ENCODE assay signal across 9 cellular contexts in genomic region chr5:1118231-1118698, GRCh38. TPM values are rescaled to one million over a fixed set of nuclear protein-coding genes. Genes with fewer than 3 reads are reported as not detected.
DNase-seq lines count a peak whose midpoint lies in the region; ATAC-seq, FAIRE-seq and TF ChIP-seq lines count a peak whose summit lies in the region.
"Had no signal": no experiment of that assay in that cellular context is flagged by ENCODE, and none has a peak within 500 bp of the region (broad histone marks: within the 10 kb centered on the region; RNA-seq: fewer than 3 reads in every experiment).

No MANE protein-coding gene starts in this region.

- no peaks in the 10 kb centered on the region for H3K9me3 ChIP-seq in A549
- no peaks in the 10 kb centered on the region for H3K9me3 ChIP-seq in HepG2 (ENCODE audit: low read length)

- H3K79me2 ChIP-seq in HepG2 (ENCODE audit: insufficient read depth, low read length) = no peaks in the 10 kb centered on the region

- ATAC-seq in A549 (peak in 1 of 2 experiments; percentile 56; a peak in 3 of 6 replicates), WTC11 (no peak), HepG2 (no peak), GM19455 (IDR thresholded peaks at IDR 0.05; ENCODE audit: unreplicated experiment) (no peak)

- no peaks in the 10 kb centered on the region for H3K36me3 ChIP-seq in HepG2 (replicated peaks in 1 of 2; ENCODE audit: control insufficient read depth in 1 of 2, insufficient read depth in 2 of 2, low read length in 2 of 2)

- no peak for TF ChIP-seq CTCF in A549 (IDR thresholded peaks at IDR 0.05)
- TF ChIP-seq CTCF in WTC11 (IDR thresholded peaks at IDR 0.05) = no peak
- TF ChIP-seq CTCF in HepG2 (CRISPR knock-in tag; IDR thresholded peaks at IDR 0.05) = no peak

- no peaks in the 10 kb centered on the region for H3K27me3 Mint-ChIP-seq in WTC11 (ENCODE audit: low read depth)
- H3K27me3 Mint-ChIP-seq in activated CD4-positive, alpha-beta T cell treated with anti-CD3 and anti-CD28 coated beads, Interleukin-2, amount 10 ng/mL, durations not matched to agents 24 days and 14 days = peaks cover 2% of the 10 kb centered on the region

- POLR2A ChIA-PET in A549 (lab: Yijun Ruan, JAX) = no interaction called here
- POLR2A ChIA-PET in WTC11 (lab: Charles Lee) = interaction anchor here (1.3 kb wide), 1 partner anchor 13 kb away, joined by 4 read pairs; no protein-coding TSS in a partner anchor
- POLR2A ChIA-PET in HepG2 (lab: Yijun Ruan, JAX) = interaction anchor here (2.0 to 6.1 kb wide), 3 partner anchors 10 to 43 kb away, joined by 5 to 91 read pairs (median 15); no protein-coding TSS in a partner anchor
- POLR2A ChIA-PET in HEK293T (lab: Yijun Ruan, JAX) = no interaction called here

- no peak overlapping the region for H3K4me2 ChIP-seq in A549
- H3K4me2 ChIP-seq in HepG2 (ENCODE audit: low read depth, low read length) = peak overlapping the region; percentile 77

- CTCF ChIA-PET in A549 (lab: Yijun Ruan, JAX) = interaction anchor here (0.9 to 4.3 kb wide), 7 partner anchors 12 to 56 kb away, joined by 3 to 17 read pairs (median 4); no protein-coding TSS in a partner anchor
- CTCF ChIA-PET in WTC11 (lab: Charles Lee) = interaction anchor here (0.8 to 2.5 kb wide), 7 partner anchors 12 to 262 kb away, joined by 3 to 13 read pairs (median 3); no protein-coding TSS in a partner anchor
- CTCF ChIA-PET in HepG2 (lab: Yijun Ruan, JAX; ENCODE audit: low intra/inter-chr PET ratio, low total read pairs) = no interaction called here
- CTCF ChIA-PET in HEK293T (lab: Yijun Ruan, JAX) = interaction anchor here (0.6 to 1.6 kb wide), 3 partner anchors 22 to 690 kb away, joined by 3 to 6 read pairs (median 3); no protein-coding TSS in a partner anchor

- no peaks in the 10 kb centered on the region for H3K36me3 Mint-ChIP-seq in WTC11
- no peaks in the 10 kb centered on the region for H3K36me3 Mint-ChIP-seq in activated CD4-positive, alpha-beta T cell treated with anti-CD3 and anti-CD28 coated beads, Interleukin-2, amount 10 ng/mL, durations not matched to agents 24 days and 14 days (ENCODE audit: low read depth)
- H3K36me3 Mint-ChIP-seq: naive B cell had no signal

- H3K27ac ChIP-seq in A549 (0 out of 6 replicates have a peak overlapping the region, but pooled peaks of 1 of the 2 experiments have one; percentile 2), HepG2 (ENCODE audit: extremely low read length, insufficient read depth, low read length) (no peak overlapping the region)

- TF ChIP-seq RAD21 in A549 (conservative IDR thresholded peaks at IDR 0.05 in 1 of 2, IDR thresholded peaks at IDR 0.05 in 1 of 2) (no peak), HepG2 (CRISPR knock-in tag; IDR thresholded peaks at IDR 0.05) (no peak)

- peaks cover 28 to 97% of the 10 kb centered on the region in 2 experiments for H3K27me3 ChIP-seq in HepG2 (ENCODE audit: control insufficient read depth in 1 of 2, insufficient read depth in 2 of 2, low read length in 2 of 2)

- peak overlapping the region; percentile 89; the same call in 1 of the 2 replicates for H3K27ac Mint-ChIP-seq in WTC11
- H3K27ac Mint-ChIP-seq in activated CD4-positive, alpha-beta T cell treated with anti-CD3 and anti-CD28 coated beads, Interleukin-2, amount 10 ng/mL, durations not matched to agents 24 days and 14 days = no peak overlapping the region

- no peaks in the 10 kb centered on the region for H4K20me1 ChIP-seq in HepG2 (ENCODE audit: insufficient read depth, low read length)

- WGBS in A549 (ENCODE audit: missing lambda C conversion rate) = 71% methylated on average over 16 of the region's 16 CpGs
- 49% methylated on average over 10 of the region's 16 CpGs for WGBS in HepG2 (ENCODE audit: low lambda C conversion rate)

- no peak overlapping the region for H3K9ac ChIP-seq in HepG2 (ENCODE audit: insufficient read depth, low read depth, low read length)

- in situ Hi-C loops in HepG2 (cut with HindIII; ENCODE audit: extremely low pct_ligation_motif_present, low pct_unique_long_range_greater_than_20kb) = no loop called here

- H3K9me3 Mint-ChIP-seq in WTC11 = no peaks in the 10 kb centered on the region
- H3K9me3 Mint-ChIP-seq in activated CD4-positive, alpha-beta T cell treated with anti-CD3 and anti-CD28 coated beads, Interleukin-2, amount 10 ng/mL, durations not matched to agents 24 days and 14 days = no peaks in the 10 kb centered on the region
- H3K9me3 Mint-ChIP-seq: naive B cell had no signal

- intact Hi-C loops in HepG2 (cut with micrococcal nuclease; ENCODE audit: unreplicated experiment) = no loop called here
- intact Hi-C loops in activated CD4-positive, alpha-beta T cell treated with anti-CD3 and anti-CD28 coated beads, Interleukin-2, amount 10 ng/mL, durations not matched to agents 24 days and 14 days (cut with micrococcal nuclease) = loop anchor here (10.0 kb wide), 1 partner anchor 197 kb away; no protein-coding TSS in a partner anchor

- TF ChIP-seq EP300 in A549 (IDR thresholded peaks at IDR 0.05) = no peak
- TF ChIP-seq EP300 in HepG2 (IDR thresholded peaks at IDR 0.05; ENCODE audit: low read depth in 2 of 2, low read length in 2 of 2) = no peak
- no peak for TF ChIP-seq EP300 in HepG2 (CRISPR knock-in tag; IDR thresholded peaks at IDR 0.05; ENCODE audit: borderline replicate concordance)

- H3K4me3 ChIP-seq in A549 (no peak overlapping the region), HepG2 (replicated peaks in 1 of 3; ENCODE audit: insufficient read depth in 1 of 3, low read depth in 2 of 3, low read length in 3 of 3) (peak overlapping the region in 1 of 3 experiments; percentile 62; a peak in 1 of 6 replicates)

- H3K4me3 Mint-ChIP-seq in WTC11 = no peak overlapping the region
- no peak overlapping the region for H3K4me3 Mint-ChIP-seq in activated CD4-positive, alpha-beta T cell treated with anti-CD3 and anti-CD28 coated beads, Interleukin-2, amount 10 ng/mL, durations not matched to agents 24 days and 14 days

- H3K4me1 Mint-ChIP-seq in WTC11 = peaks cover 8% of the 10 kb centered on the region
- H3K4me1 Mint-ChIP-seq in activated CD4-positive, alpha-beta T cell treated with anti-CD3 and anti-CD28 coated beads, Interleukin-2, amount 10 ng/mL, durations not matched to agents 24 days and 14 days = peaks cover 3% of the 10 kb centered on the region
- H3K4me1 Mint-ChIP-seq: naive B cell had no signal

- no peak overlapping the region for H2AFZ ChIP-seq in HepG2 (ENCODE audit: low read length)

- DNase-seq in A549 (ENCODE audit: low read depth in 1 of 2, low spot score in 1 of 2) (no peak), NCI-H1105 treated with DMSO at 0.1 percent for 48 hours (lab: John Stamatoyannopoulos, UW) (peak; percentile 85), WTC11 (ENCODE audit: low spot score) (no peak), HepG2 (ENCODE audit: low spot score) (no peak), HEK293T (ENCODE audit: extremely low spot score) (no peak), activated T-cell treated with anti-CD3 and anti-CD28 coated beads for 4 hours (no peak)
- DNase-seq in activated CD4-positive, alpha-beta T cell treated with anti-CD3 and anti-CD28 coated beads, Interleukin-2, amount 10 ng/mL, durations not matched to agents 24 days and 14 days = no peak
- DNase-seq: naive B cell had no signal

- no peak for FAIRE-seq in A549 (lab: Jason Lieb, UNC)
- FAIRE-seq in HepG2 (lab: Jason Lieb, UNC) = no peak

- peaks cover 9% of the 10 kb centered on the region; the same call in 2 of the 3 replicates for H3K4me1 ChIP-seq in A549
- H3K4me1 ChIP-seq in HepG2 (ENCODE audit: insufficient read depth, low read length) = peaks cover 54% of the 10 kb centered on the region

- no TSS peak for BruUV-seq in HepG2 (replicated peaks; lab: Mats Ljungman, UMichigan)

- TF ChIP-seq POLR2A in A549 (IDR thresholded peaks at IDR 0.05; ENCODE audit: low read length) (no peak), HepG2 (IDR thresholded peaks at IDR 0.05; ENCODE audit: insufficient read depth in 1 of 2, low read depth in 2 of 2, low read length in 2 of 2) (no peak)

TF ChIP-seq in A549, 52 proteins besides CTCF, POLR2A, EP300 and RAD21 (continues in another document):
- no peak for TF ChIP-seq SMC3 (IDR thresholded peaks at IDR 0.05)

TF ChIP-seq in WTC11, 78 proteins besides CTCF, POLR2A, EP300 and RAD21 (continues in another document):
- TF ChIP-seq NFATC4 (CRISPR knock-in tag; IDR thresholded peaks at IDR 0.05) = no peak

TF ChIP-seq in HEK293T, 16 proteins besides CTCF, POLR2A, EP300 and RAD21 (continues in another document):
- TF ChIP-seq ARNT (IDR thresholded peaks at IDR 0.05) (no peak), FOXA1 (IDR thresholded peaks at IDR 0.05) (no peak), SUZ12 (IDR thresholded peaks at IDR 0.05) (no peak)

RNA-seq across cellular contexts. Expression of gene SLC12A7, which starts 6.4 kb away (rescaled TPM):
- polyA plus RNA-seq in A549 (2011; rRNA removed) = 11.2 and 12.3 TPM in 2 replicates
- polyA plus RNA-seq in A549 (2012; cell fraction: cytosol; rRNA removed) = 15.3 and 19.8 TPM in 2 replicates
- polyA plus RNA-seq in A549 (2012; cell fraction: nucleus; rRNA removed) = 79.7 and 103 TPM in 2 replicates
- 18.1 to 22.5 TPM (median 19.5 TPM) in 3 replicates for polyA plus RNA-seq in A549 (2017; fragmentation: RNase III; extraction: RNeasy Plus Mini Kit Qiagen cat#74134 plus additional on column Dnase treatment)
- polyA minus RNA-seq in A549 (2011; rRNA and poly(A)+ RNA removed) = 11.0 and 22.1 TPM in 2 replicates
- 28.1 to 29.9 TPM (median 29.9 TPM) in 3 replicates for total RNA-seq in WTC11 (2021)
- 7.4 and 14.0 TPM in 2 replicates for total RNA-seq in HepG2 (2016; rRNA removed; fragmentation: Illumina TruSeq; extraction: Trizol)
- 9.5 and 12.5 TPM in 2 replicates for total RNA-seq in HepG2 (2016; cell fraction: cytosol; rRNA removed; fragmentation: Illumina TruSeq; extraction: Trizol; ENCODE audit: low read depth)
- 5.2 and 15.7 TPM in 2 replicates for total RNA-seq in HepG2 (2016; cell fraction: insoluble cytoplasmic fraction; rRNA removed; fragmentation: Illumina TruSeq; extraction: Trizol)
- 6.9 and 7.7 TPM in 2 replicates for total RNA-seq in HepG2 (2016; cell fraction: membrane; rRNA removed; fragmentation: Illumina TruSeq; extraction: Trizol)
- total RNA-seq in HepG2 (2016; cell fraction: nucleus; rRNA removed; fragmentation: Illumina TruSeq; extraction: Trizol) = 21.8 and 25.8 TPM in 2 replicates
- 18.5 and 25.6 TPM in 2 replicates for polyA plus RNA-seq in HepG2 (2011; rRNA removed)
- 11.8 and 15.1 TPM in 2 replicates for polyA plus RNA-seq in HepG2 (2011; cell fraction: cytosol; rRNA removed)
- polyA plus RNA-seq in HepG2 (2011; cell fraction: nucleus; rRNA removed) = 164 and 213 TPM in 2 replicates
- polyA plus RNA-seq in HepG2 (2012) = 28.2 and 30.9 TPM in 2 replicates
- polyA plus RNA-seq in HepG2 (2016; cell fraction: cytosol; fragmentation: Illumina TruSeq; extraction: Trizol; ENCODE audit: low read depth) = 1.4 and 1.6 TPM in 2 replicates
- polyA plus RNA-seq in HepG2 (2016; cell fraction: insoluble cytoplasmic fraction; fragmentation: Illumina TruSeq; extraction: Trizol; ENCODE audit: low read depth) = 6.3 and 7.6 TPM in 2 replicates
- polyA plus RNA-seq in HepG2 (2016; cell fraction: membrane; fragmentation: Illumina TruSeq; extraction: Trizol; ENCODE audit: low read depth) = 3.2 and 3.7 TPM in 2 replicates
- polyA plus RNA-seq in HepG2 (2016; cell fraction: nucleus; fragmentation: Illumina TruSeq; extraction: Trizol; ENCODE audit: insufficient read depth, low read depth) = 88.5 and 93.5 TPM in 2 replicates
- polyA minus RNA-seq in HepG2 (2011; rRNA and poly(A)+ RNA removed; ENCODE audit: low replicate concordance) = 6.3 and 47.1 TPM in 2 replicates
- polyA minus RNA-seq in HepG2 (2011; cell fraction: cytosol; rRNA and poly(A)+ RNA removed) = 14.7 and 16.2 TPM in 2 replicates
- 40.3 and 44.4 TPM in 2 replicates for polyA minus RNA-seq in HepG2 (2011; cell fraction: nucleus; rRNA and poly(A)+ RNA removed)
- 32.1 and 33.4 TPM in 2 replicates for total RNA-seq in activated CD4-positive, alpha-beta T cell treated with anti-CD3 and anti-CD28 coated beads, Interleukin-2, amount 10 ng/mL, durations not matched to agents 24 days and 14 days

Comparison
In these comparisons a context has a peak if more than half of its experiments do, and no peak if none do; other contexts are left out.
1. POLR2A ChIA-PET loops: an anchor here in WTC11 (1.3 kb wide) and HepG2 (2.0 to 6.1 kb wide); none called in A549 and HEK293T.